In the genomic region with DNA sequence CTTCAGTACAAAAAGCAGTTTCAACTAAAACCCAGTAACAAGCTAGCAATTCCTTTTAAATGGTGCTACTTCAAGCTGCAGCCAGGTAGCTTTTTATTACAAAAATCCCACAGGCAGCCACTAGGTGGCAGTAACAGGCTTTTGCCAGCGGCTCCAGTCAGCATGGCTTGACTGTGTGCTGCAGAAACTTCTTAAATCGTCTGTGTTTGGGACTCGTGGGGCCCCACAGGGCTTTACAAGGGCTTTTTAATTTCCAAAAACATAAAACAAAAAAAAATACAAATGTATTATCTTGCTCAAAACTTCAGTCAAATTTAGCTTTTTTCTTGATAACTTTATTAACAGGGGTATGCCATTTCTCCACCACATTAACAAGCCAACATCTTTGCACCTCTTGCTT, we compare ENCODE assay signal across 8 cellular contexts. TPM values are rescaled to one million over a fixed set of nuclear protein-coding genes. Genes with fewer than 3 reads are reported as not detected.
A peak's percentile ranks its signal among the peaks of the same experiment; 100 is the strongest.
DNase-seq lines count a peak whose midpoint lies in the region; FAIRE-seq and TF ChIP-seq lines count a peak whose summit lies in the region.

No MANE protein-coding gene starts in this region.

- H3K9me3 ChIP-seq in neutrophil = no peaks in the 10 kb centered on the region

- no peaks in the 10 kb centered on the region for H3K27me3 ChIP-seq in neutrophil

- peak overlapping the region in 1 of 2 experiments; percentile 1 for H3K4me3 ChIP-seq in neutrophil (ENCODE audit: low read depth in 1 of 2, low read length in 1 of 2)

- H3K4me1 ChIP-seq in neutrophil (ENCODE audit: control insufficient read depth in 1 of 2, insufficient read depth in 1 of 2, low read depth in 1 of 2, low read length in 1 of 2) = peaks cover 47 to 59% of the 10 kb centered on the region in 2 experiments

- FAIRE-seq in A204.1 (lab: Jason Lieb, UNC) (peak; percentile 73), GM12891 (lab: Jason Lieb, UNC) (no peak)

- peak overlapping the region; percentile 69 for H3K27ac ChIP-seq in neutrophil
- no peak overlapping the region for H3K27ac ChIP-seq in substantia nigra (ENCODE audit: low read depth, low read length, poor library complexity, severe bottlenecking)

- DNase-seq in GM12891 (ENCODE audit: insufficient read length, low spot score) (peak; percentile 43), HS-5 (ENCODE audit: low read depth) (peak; percentile 23), OCI-M1 (lab: John Stamatoyannopoulos, UW) (peak; percentile 84), fibroblast of gingiva (ENCODE audit: low read depth) (peak; percentile 40), substantia nigra (lab: John Stamatoyannopoulos, UW) (peak in 38 of 49 donors; percentile 2 to 55 (median 33))
- DNase-seq in activated T-cell treated with anti-CD3 and anti-CD28 coated beads, Interleukin-2, amount 50 U/mL, for 1 hour = peak; percentile 59

- TF ChIP-seq CTCF in neutrophil (IDR thresholded peaks at IDR 0.05) = peak; percentile 89

- no peak for TF ChIP-seq POLR2A in GM12891 (IDR thresholded peaks at IDR 0.05; ENCODE audit: low read depth, low read length)

- peaks cover 1% of the 10 kb centered on the region for H3K36me3 ChIP-seq in neutrophil

TF ChIP-seq in GM12891, 5 proteins besides CTCF, POLR2A, EP300 and RAD21:
- TF ChIP-seq SPI1 (IDR thresholded peaks at IDR 0.05; ENCODE audit: low read depth, low read length) = no peak
- no peak for TF ChIP-seq POU2F2 (IDR thresholded peaks at IDR 0.05; ENCODE audit: low read depth, low read length)
- no peak for TF ChIP-seq TAF1 (IDR thresholded peaks at IDR 0.05; ENCODE audit: low read depth, low read length)
- no peak for TF ChIP-seq PAX5 (IDR thresholded peaks at IDR 0.05; ENCODE audit: insufficient read depth, low read length, severe bottlenecking)
- no peak for TF ChIP-seq POLR2AphosphoS5 (IDR thresholded peaks at IDR 0.05; ENCODE audit: low read depth, low read length)

RNA-seq across cellular contexts. Expression of a gene that starts 3.6 kb away (rescaled TPM):
- polyA plus RNA-seq in GM12891 (2012; ENCODE audit: low read depth, missing spikeins) = not detected

RNA-seq across cellular contexts. Expression of a gene that starts 31.0 kb away (rescaled TPM):
- polyA plus RNA-seq in GM12891 (2012; ENCODE audit: low read depth, missing spikeins) = not detected

Comparison
In these comparisons a context has a peak if more than half of its experiments do, and no peak if none do; other contexts are left out.
1. DNase-seq: peak in every context shown above with its lines; median percentile 84 in OCI-M1; 59 in activated T-cell treated with anti-CD3 and anti-CD28 coated beads, Interleukin-2, amount 50 U/mL, for 1 hour; 43 in GM12891; 40 in fibroblast of gingiva; 33 in substantia nigra; 23 in HS-5.